In genomic region chr2:120293991-120294329, GRCh38 we compare ENCODE assay signal across 11 cellular contexts. TPM values are rescaled to one million over a fixed set of nuclear protein-coding genes. Genes with fewer than 3 reads are reported as not detected.
DNase-seq lines count a peak whose midpoint lies in the region; ATAC-seq, FAIRE-seq and TF ChIP-seq lines count a peak whose summit lies in the region.
"Had no signal": no experiment of that assay in that cellular context is flagged by ENCODE, and none has a peak within 500 bp of the region (broad histone marks: within the 10 kb centered on the region; RNA-seq: fewer than 3 reads in every experiment).

No MANE protein-coding gene starts in this region.

- peaks cover 14% of the 10 kb centered on the region for H3K79me2 ChIP-seq in mammary epithelial cell (ENCODE audit: insufficient read depth, low read length)

- no peak overlapping the region for H3K4me2 ChIP-seq in mammary epithelial cell (ENCODE audit: insufficient read depth, low read depth, low read length)

- no peaks in the 10 kb centered on the region for H3K9me3 ChIP-seq in Caco-2
- H3K9me3 ChIP-seq in mammary epithelial cell (replicated peaks; ENCODE audit: insufficient read depth, low read length), result no peaks in the 10 kb centered on the region
- no peaks in the 10 kb centered on the region for H3K9me3 ChIP-seq in gastrocnemius medialis

- H3K27me3 ChIP-seq in Caco-2 (replicated peaks; ENCODE audit: control insufficient read depth, insufficient read depth, low read length), result no peaks in the 10 kb centered on the region
- no peaks in the 10 kb centered on the region for H3K27me3 ChIP-seq in mammary epithelial cell (ENCODE audit: insufficient read depth, low read length)
- H3K27me3 ChIP-seq in gastrocnemius medialis, result no peaks in the 10 kb centered on the region

- H3K27me3 Mint-ChIP-seq in Caco-2 (ENCODE audit: insufficient read depth, unreplicated experiment) (no peaks in the 10 kb centered on the region), activated B cell treated with CpG ODN at 0.5 μM for 24 hours (no peaks in the 10 kb centered on the region)
- H3K27me3 Mint-ChIP-seq: progenitor cell of endocrine pancreas had no signal

- no peaks in the 10 kb centered on the region for H4K20me1 ChIP-seq in mammary epithelial cell (ENCODE audit: insufficient read depth, low read length)

- peak; percentile 53 for FAIRE-seq in GM19239 (lab: Jason Lieb, UNC)

- H3K4me1 ChIP-seq in Caco-2, result peaks cover 19% of the 10 kb centered on the region; the same call in 1 of the 2 replicates
- H3K4me1 ChIP-seq in mammary epithelial cell (ENCODE audit: insufficient read depth, low read length), result peaks cover 17% of the 10 kb centered on the region
- no peaks in the 10 kb centered on the region for H3K4me1 ChIP-seq in gastrocnemius medialis

- TF ChIP-seq CTCF in Caco-2 (IDR thresholded peaks at IDR 0.05; ENCODE audit: insufficient read depth in 1 of 2, low read depth in 1 of 2, low read length in 1 of 2, severe bottlenecking in 1 of 2, unreplicated experiment in 1 of 2) (no peak), activated B cell treated with CpG ODN at 0.5 μM for 24 hours (IDR thresholded peaks at IDR 0.05) (no peak), mammary epithelial cell (conservative IDR thresholded peaks at IDR 0.05 in 1 of 2, IDR thresholded peaks at IDR 0.05 in 1 of 2; ENCODE audit: extremely low read depth in 1 of 2, insufficient read depth in 1 of 2, low read depth in 1 of 2, low read length in 2 of 2) (no peak), gastrocnemius medialis (IDR thresholded peaks at IDR 0.05 in 4 of 5, conservative IDR thresholded peaks at IDR 0.05 in 1 of 5) (no peak)

- H3K4me3 ChIP-seq in Caco-2 (ENCODE audit: low read depth, low read length) (no peak overlapping the region), mammary epithelial cell (replicated peaks in 1 of 3; ENCODE audit: insufficient read depth in 1 of 3, low read depth in 2 of 3, low read length in 3 of 3) (no peak overlapping the region), gastrocnemius medialis (no peak overlapping the region)
- H3K4me3 ChIP-seq: SK-N-MC had no signal

- intact Hi-C loops in Caco-2 (cut with micrococcal nuclease; ENCODE audit: unreplicated experiment), result no loop called here
- intact Hi-C loops in activated B cell treated with CpG ODN at 0.5 μM for 24 hours (cut with micrococcal nuclease), result no loop called here
- intact Hi-C loops in mammary epithelial cell (cut with micrococcal nuclease), result no loop called here
- intact Hi-C loops in gastrocnemius medialis (cut with DNase I; ENCODE audit: low total_unique reads), result no loop called here

- no peak for DNase-seq in Caco-2
- DNase-seq in GM19239 (ENCODE audit: insufficient read length, low spot score), result no peak
- DNase-seq in activated B cell treated with CpG ODN at 0.5 μM for 24 hours, result no peak
- no peak for DNase-seq in mammary epithelial cell
- DNase-seq in kidney glomerular epithelial cell (lab: John Stamatoyannopoulos, UW), result no peak
- DNase-seq in gastrocnemius medialis, result no peak
- no peak for DNase-seq in activated T-cell treated with anti-CD3 and anti-CD28 coated beads, Interleukin-2, amount 50 U/mL, for 1 hour
- DNase-seq: NCI-H1105 treated with DMSO at 0.1 percent for 48 hours had no signal

- CTCF ChIA-PET in Caco-2 (lab: Charles Lee) (interaction anchor here (1.0 kb wide), 1 partner anchor 11 kb away, joined by 3 read pairs; no protein-coding TSS in a partner anchor), activated B cell treated with CpG ODN at 0.5 μM for 24 hours (lab: Charles Lee) (no interaction called here), mammary epithelial cell (lab: Charles Lee; ENCODE audit: low non-redundant PET) (no interaction called here)

- no peak for TF ChIP-seq POLR2A in gastrocnemius medialis (IDR thresholded peaks at IDR 0.05)

- H3K9ac ChIP-seq in mammary epithelial cell (ENCODE audit: insufficient read depth, low read length), result no peak overlapping the region

- ATAC-seq in HG02885 (IDR thresholded peaks at IDR 0.05; ENCODE audit: poor library complexity, unreplicated experiment), result peak; percentile 100
- peak; percentile 88 for ATAC-seq in activated B cell treated with CpG ODN at 0.5 μM for 24 hours (ENCODE audit: low read depth)
- ATAC-seq in gastrocnemius medialis, result no peak

- no peaks in the 10 kb centered on the region for H3K9me3 Mint-ChIP-seq in Caco-2 (ENCODE audit: unreplicated experiment)
- no peaks in the 10 kb centered on the region for H3K9me3 Mint-ChIP-seq in activated B cell treated with CpG ODN at 0.5 μM for 24 hours

- H3K27ac Mint-ChIP-seq in Caco-2 (ENCODE audit: unreplicated experiment) (no peak overlapping the region), activated B cell treated with CpG ODN at 0.5 μM for 24 hours (no peak overlapping the region)
- H3K27ac Mint-ChIP-seq: progenitor cell of endocrine pancreas had no signal

- peaks cover 16% of the 10 kb centered on the region for H3K4me1 Mint-ChIP-seq in Caco-2 (ENCODE audit: low read depth, unreplicated experiment)
- peaks cover 14% of the 10 kb centered on the region for H3K4me1 Mint-ChIP-seq in activated B cell treated with CpG ODN at 0.5 μM for 24 hours

- H3K36me3 Mint-ChIP-seq in Caco-2 (ENCODE audit: insufficient read depth, unreplicated experiment) (peaks cover 53% of the 10 kb centered on the region), activated B cell treated with CpG ODN at 0.5 μM for 24 hours (ENCODE audit: low read depth) (peaks cover 81% of the 10 kb centered on the region)

- BruUV-seq in Caco-2 (replicated peaks; lab: Mats Ljungman, UMichigan) (TSS peak; percentile 68), mammary epithelial cell (replicated peaks; lab: Mats Ljungman, UMichigan) (no TSS peak)

- no peak overlapping the region for H2AFZ ChIP-seq in mammary epithelial cell (ENCODE audit: low read depth, low read length)

- dilution Hi-C loops in mammary epithelial cell (cut with HindIII; ENCODE audit: low sequenced_read_pairs), result no loop called here

- H3K4me3 Mint-ChIP-seq in Caco-2 (ENCODE audit: unreplicated experiment) (no peak overlapping the region), activated B cell treated with CpG ODN at 0.5 μM for 24 hours (peak overlapping the region; percentile 11)

- peaks cover under 1% of the 10 kb centered on the region for H3K36me3 ChIP-seq in Caco-2 (ENCODE audit: control insufficient read depth, insufficient read depth, low read length)
- peaks cover 13% of the 10 kb centered on the region for H3K36me3 ChIP-seq in mammary epithelial cell (ENCODE audit: insufficient read depth, low read length)
- H3K36me3 ChIP-seq in gastrocnemius medialis, result peaks cover 0 to 52% of the 10 kb centered on the region in 2 donors

- in situ Hi-C loops in mammary epithelial cell (cut with MboI; ENCODE audit: low sequenced_read_pairs in 2 of 2), result no loop called here
- in situ Hi-C loops in gastrocnemius medialis (cut with MboI; ENCODE audit: low sequenced_read_pairs in 4 of 4), result no loop called here

- POLR2A ChIA-PET in Caco-2 (lab: Charles Lee) (no interaction called here), activated B cell treated with CpG ODN at 0.5 μM for 24 hours (lab: Charles Lee) (no interaction called here)

- H3K27ac ChIP-seq in mammary epithelial cell (ENCODE audit: insufficient read depth, low read depth, low read length) (no peak overlapping the region), gastrocnemius medialis (no peak overlapping the region)
- H3K27ac ChIP-seq: SK-N-MC had no signal

- 97% methylated on average over 2 of the region's 2 CpGs for WGBS in mammary epithelial cell (ENCODE audit: low coverage, missing lambda C conversion rate)

RNA-seq across cellular contexts. Expression of gene RALB, which starts 41.3 kb away (rescaled TPM):
- total RNA-seq in Caco-2 (2022) (56.5 and 59.4 TPM in 2 replicates), activated B cell treated with CpG ODN at 0.5 μM for 24 hours (29.9 and 33.4 TPM in 2 replicates), mammary epithelial cell (10 to 100 TPM; 34.0 to 49.8 TPM), gastrocnemius medialis (10 to 100 TPM; 20.1 to 45.0 (median 30.4) TPM)
- 52.5 TPM for polyA plus RNA-seq in mammary epithelial cell
- 11.8 TPM for polyA minus RNA-seq in mammary epithelial cell

RNA-seq across cellular contexts. Expression of gene INHBB, which starts 52.0 kb away (rescaled TPM):
- 28.6 and 28.9 TPM in 2 replicates for total RNA-seq in Caco-2 (2022)
- not detected in 2 replicates for total RNA-seq in activated B cell treated with CpG ODN at 0.5 μM for 24 hours
- total RNA-seq in mammary epithelial cell, result under 1 TPM in 1 of 2 donors, not detected in 1; 0.67 TPM
- polyA plus RNA-seq in mammary epithelial cell, result 0.02 TPM
- polyA minus RNA-seq in mammary epithelial cell, result not detected
- 10 to 100 TPM in 3 of 4 donors, 1 to 10 TPM in 1; 3.1 to 23.8 (median 13.7) TPM for total RNA-seq in gastrocnemius medialis
- total RNA-seq: progenitor cell of endocrine pancreas had no signal

Comparison
In these comparisons a context has a peak if more than half of its experiments do, and no peak if none do; other contexts are left out.
1. ATAC-seq: peak in HG02885 (single experiment) and activated B cell treated with CpG ODN at 0.5 μM for 24 hours (single experiment); none in gastrocnemius medialis (0 of 2).